In the genomic region with DNA sequence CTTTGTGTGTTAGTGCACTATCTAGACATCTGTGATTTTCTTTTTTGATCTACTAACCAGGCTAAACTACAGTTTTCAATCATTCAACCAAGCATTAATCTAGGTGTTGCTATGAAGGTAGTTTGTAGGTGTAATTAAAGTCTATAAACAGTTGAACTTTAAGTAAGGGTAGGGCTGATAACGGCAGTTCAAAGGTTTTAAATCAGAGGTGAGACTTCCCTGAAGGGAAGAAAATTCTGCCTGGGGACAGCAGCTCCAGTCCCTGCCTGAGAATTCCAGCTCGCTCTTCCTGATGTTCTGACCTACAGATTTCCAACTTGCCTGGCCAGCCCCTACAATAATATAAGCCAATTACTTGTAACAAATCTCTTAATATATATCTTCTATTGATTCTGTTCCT, we compare ENCODE assay signal across 28 cellular contexts.
"Had no signal": no experiment of that assay in that cellular context is flagged by ENCODE, and none has a peak within 500 bp of the region (broad histone marks: within the 10 kb centered on the region; RNA-seq: fewer than 3 reads in every experiment).

No MANE protein-coding gene starts in this region.

- H3K9me3 Mint-ChIP-seq: dendritic cell treated with granulocyte-macrophage colony-stimulating factor and Interleukin-4, amounts not matched to agents 40 ng/mL and 50 ng/mL, for 4 days had no signal

- H3K27ac Mint-ChIP-seq: dendritic cell treated with granulocyte-macrophage colony-stimulating factor and Interleukin-4, amounts not matched to agents 40 ng/mL and 50 ng/mL, for 4 days; effector memory CD8-positive, alpha-beta T cell; endodermal cell had no signal

- H3K9me3 ChIP-seq: colonic mucosa, esophagus squamous epithelium, gastrocnemius medialis had no signal

- H3K4me3 ChIP-seq: colonic mucosa, coronary artery, dorsolateral prefrontal cortex, esophagus muscularis mucosa, esophagus squamous epithelium, gastrocnemius medialis, gastroesophageal sphincter, heart left ventricle had no signal

- H3K27me3 ChIP-seq: colonic mucosa, dorsolateral prefrontal cortex, esophagus muscularis mucosa, esophagus squamous epithelium, foreskin keratinocyte, gastrocnemius medialis, gastroesophageal sphincter, heart left ventricle had no signal

- FAIRE-seq: colon, endometrium, endothelial cell of umbilical vein, frontal cortex had no signal

- H3K27me3 Mint-ChIP-seq: dendritic cell treated with granulocyte-macrophage colony-stimulating factor and Interleukin-4, amounts not matched to agents 40 ng/mL and 50 ng/mL, for 4 days; effector memory CD8-positive, alpha-beta T cell had no signal

- DNase-seq: colonic mucosa; cortex of kidney; dermis blood vessel endothelial cell; dorsolateral prefrontal cortex; effector CD4-positive, alpha-beta T cell; effector CD8-positive, alpha-beta T cell; effector memory CD4-positive, alpha-beta T cell; effector memory CD8-positive, alpha-beta T cell; endodermal cell; erythroblast; esophagus squamous epithelium; foreskin fibroblast; foreskin keratinocyte; foreskin melanocyte; gastrocnemius medialis; glutamatergic neuron; head of caudate nucleus; heart left ventricle had no signal

- ATAC-seq: effector memory CD8-positive, alpha-beta T cell; esophagus mucosa; foreskin keratinocyte; gastrocnemius medialis; gastroesophageal sphincter; heart left ventricle had no signal

- H3K27ac ChIP-seq: colonic mucosa, coronary artery, dorsolateral prefrontal cortex, epithelial cell of prostate, esophagus muscularis mucosa, esophagus squamous epithelium, foreskin keratinocyte, gastrocnemius medialis, gastroesophageal sphincter, heart left ventricle had no signal

- H3K4me3 Mint-ChIP-seq: dendritic cell treated with granulocyte-macrophage colony-stimulating factor and Interleukin-4, amounts not matched to agents 40 ng/mL and 50 ng/mL, for 4 days; effector memory CD8-positive, alpha-beta T cell; endodermal cell had no signal

- H3K4me1 ChIP-seq: colonic mucosa, esophagus muscularis mucosa, esophagus squamous epithelium, foreskin keratinocyte, gastrocnemius medialis, gastroesophageal sphincter, heart left ventricle had no signal

- H3K4me1 Mint-ChIP-seq: endodermal cell had no signal

- H3K36me3 ChIP-seq: colonic mucosa, esophagus muscularis mucosa, esophagus squamous epithelium, gastrocnemius medialis, gastroesophageal sphincter, heart left ventricle had no signal
